In genomic region chr2:4047961-4048891, GRCh38 we compare ENCODE assay signal across 12 cellular contexts.
DNase-seq lines count a peak whose midpoint lies in the region; ATAC-seq and TF ChIP-seq lines count a peak whose summit lies in the region.
"Had no signal": no experiment of that assay in that cellular context is flagged by ENCODE, and none has a peak within 500 bp of the region (broad histone marks: within the 10 kb centered on the region; RNA-seq: fewer than 3 reads in every experiment).

No MANE protein-coding gene starts in this region.

- DNase-seq in DMS153 (lab: John Stamatoyannopoulos, UW) (peak; percentile 49), DMS153 treated with DMSO at 0.1 percent for 48 hours (lab: John Stamatoyannopoulos, UW; ENCODE audit: unreplicated experiment) (no peak), skeletal muscle cell (ENCODE audit: low read depth) (peak; percentile 20), NCI-H1930 (lab: John Stamatoyannopoulos, UW) (no peak), nephron progenitor cell (no peak), GM10248 (ENCODE audit: extremely low spot score) (no peak)
- no peak for DNase-seq in activated naive CD4-positive, alpha-beta T cell treated with anti-CD3 and anti-CD28 coated beads, Interleukin-2, amount 50 U/mL, for 72 hours (ENCODE audit: low spot score in 2 of 2)
- DNase-seq: activated effector memory CD4-positive, alpha-beta T cell treated with anti-CD3 and anti-CD28 coated beads, Interleukin-2, amount 50 U/mL, for 16 hours; naive thymus-derived CD8-positive, alpha-beta T cell; NCI-H526; testis had no signal

- no peak overlapping the region for H3K4me3 ChIP-seq in skeletal muscle cell (ENCODE audit: low read depth, low read length)
- H3K4me3 ChIP-seq: testis had no signal

- no peaks in the 10 kb centered on the region for H3K4me1 Mint-ChIP-seq in nephron progenitor cell

- H3K27ac Mint-ChIP-seq in activated naive CD4-positive, alpha-beta T cell treated with anti-CD3 and anti-CD28 coated beads, Interleukin-2, amount 50 U/mL, for 72 hours: no peak overlapping the region
- H3K27ac Mint-ChIP-seq in nephron progenitor cell: no peak overlapping the region
- H3K27ac Mint-ChIP-seq: naive thymus-derived CD8-positive, alpha-beta T cell had no signal

- peaks cover 13% of the 10 kb centered on the region for H3K27me3 Mint-ChIP-seq in nephron progenitor cell (ENCODE audit: low read depth, poor library complexity)

- no peak for TF ChIP-seq CTCF in nephron progenitor cell (IDR thresholded peaks at IDR 0.05)
- TF ChIP-seq CTCF in GM10248 (IDR thresholded peaks at IDR 0.05; ENCODE audit: control extremely low read depth, extremely low read depth, low read depth, missing control alignments): no peak

- H3K4me3 Mint-ChIP-seq in nephron progenitor cell: no peak overlapping the region
- H3K4me3 Mint-ChIP-seq: naive thymus-derived CD8-positive, alpha-beta T cell had no signal

- H3K9me3 Mint-ChIP-seq in activated naive CD4-positive, alpha-beta T cell treated with anti-CD3 and anti-CD28 coated beads, Interleukin-2, amount 50 U/mL, for 72 hours: peaks cover 0 to 7% of the 10 kb centered on the region in 2 donors
- H3K9me3 Mint-ChIP-seq in nephron progenitor cell: peaks cover 10% of the 10 kb centered on the region

- POLR2A ChIA-PET in GM10248 (lab: Yijun Ruan, JAX): no interaction called here

- no peaks in the 10 kb centered on the region for H3K36me3 Mint-ChIP-seq in activated naive CD4-positive, alpha-beta T cell treated with anti-CD3 and anti-CD28 coated beads, Interleukin-2, amount 50 U/mL, for 72 hours
- H3K36me3 Mint-ChIP-seq in nephron progenitor cell (ENCODE audit: low read depth): no peaks in the 10 kb centered on the region
- H3K36me3 Mint-ChIP-seq: naive thymus-derived CD8-positive, alpha-beta T cell had no signal

- peak; percentile 77 for ATAC-seq in HG03565 (IDR thresholded peaks at IDR 0.05; ENCODE audit: unreplicated experiment)
- peak; percentile 69 to 89 for ATAC-seq in activated naive CD4-positive, alpha-beta T cell treated with anti-CD3 and anti-CD28 coated beads, Interleukin-2, amount 50 U/mL, for 72 hours
- ATAC-seq: naive thymus-derived CD8-positive, alpha-beta T cell had no signal

- CTCF ChIA-PET in GM10248 (lab: Yijun Ruan, JAX): no interaction called here

Comparison
In these comparisons a context has a peak if more than half of its experiments do, and no peak if none do; other contexts are left out.
1. DNase-seq: peak in DMS153 (single experiment) and skeletal muscle cell (single experiment); none in DMS153 treated with DMSO at 0.1 percent for 48 hours (single experiment), activated naive CD4-positive, alpha-beta T cell treated with anti-CD3 and anti-CD28 coated beads, Interleukin-2, amount 50 U/mL, for 72 hours (0 of 2), NCI-H1930 (0 of 2), nephron progenitor cell (single experiment) and GM10248 (single experiment).